Comparison of ENCODE assay signal across 8 cellular contexts in genomic region chr3:152243729-152244151, GRCh38. TPM values are rescaled to one million over a fixed set of nuclear protein-coding genes. Genes with fewer than 3 reads are reported as not detected.
A peak's percentile ranks its signal among the peaks of the same experiment; 100 is the strongest.
DNase-seq lines count a peak whose midpoint lies in the region; ATAC-seq and TF ChIP-seq lines count a peak whose summit lies in the region.
"Not testable (repeated sequence)": the region's sequence is repeated elsewhere in the genome, so short reads cannot be mapped to it uniquely, and the experiment has no call there.

No MANE protein-coding gene starts in this region.

- not testable (repeated sequence) for H2AK5ac ChIP-seq in H9 (ENCODE audit: insufficient read length, low read length)

- H3K27me3 Mint-ChIP-seq in H9 (ENCODE audit: low read depth); T-helper 17 cell; activated T-helper 1 cell treated with anti-CD3 and anti-CD28 coated beads, Interleukin-12 subunit alpha, Interleukin-12 subunit beta, Interleukin-2, Interleukin-4 antibody, amounts not matched to agents 30 ng/mL and 10 ng/mL and 1 ng/mL, durations not matched to agents 14 hours and 24 hours and 36 hours (ENCODE audit: insufficient read depth): not testable (repeated sequence)

- H3K4me3 ChIP-seq in BLaER1 treated with 17β-estradiol and CSF1 and Interleukin-3, amounts not matched to agents 10 nM and 100 nM = 0 out of 20 replicates have a peak overlapping the region, but pooled peaks of 1 of the 10 experiments have one; percentile 4
- H3K4me3 ChIP-seq in esophagus squamous epithelium = peak overlapping the region in 3 of 4 donors; percentile 8 to 37 (median 19)

- not testable (repeated sequence) for H2BK12ac ChIP-seq in H9 (ENCODE audit: insufficient read length, low read depth, low read length)

- intact Hi-C loops in activated T-helper 1 cell treated with anti-CD3 and anti-CD28 coated beads, Interleukin-12 subunit alpha, Interleukin-12 subunit beta, Interleukin-2, Interleukin-4 antibody, amounts not matched to agents 30 ng/mL and 10 ng/mL and 1 ng/mL, durations not matched to agents 14 hours and 24 hours and 36 hours (cut with micrococcal nuclease) = loop anchor here (1.0 to 5.0 kb wide), 8 partner anchors 15 to 171 kb away; partner anchors contain the start of gene MBNL1
- intact Hi-C loops in esophagus squamous epithelium (cut with DNase I) = not testable (repeated sequence)

- not testable (repeated sequence) for H3K9ac ChIP-seq in BLaER1 treated with 17β-estradiol and CSF1 and Interleukin-3, amounts not matched to agents 10 nM and 100 nM; H9 (ENCODE audit: extremely low read depth, insufficient read length, low read length)

- H3K79me1 ChIP-seq in H9 (ENCODE audit: insufficient read depth, low read depth, low read length, poor library complexity, severe bottlenecking) = not testable (repeated sequence)

- not testable (repeated sequence) for H4K8ac ChIP-seq in H9 (replicated peaks; ENCODE audit: insufficient read length, low read depth, low read length)

- not testable (repeated sequence) for H3K4ac ChIP-seq in H9 (ENCODE audit: low read depth, low read length)

- H3K14ac ChIP-seq in H9 (ENCODE audit: insufficient read depth, low read length) = not testable (repeated sequence)

- not testable (repeated sequence) for DNase-seq in H9; activated T-helper 1 cell treated with anti-CD3 and anti-CD28 coated beads, Interleukin-12 subunit alpha, Interleukin-12 subunit beta, Interleukin-2, Interleukin-4 antibody, amounts not matched to agents 30 ng/mL and 10 ng/mL and 1 ng/mL, durations not matched to agents 14 hours and 24 hours and 36 hours (ENCODE audit: low spot score); esophagus squamous epithelium (lab: John Stamatoyannopoulos, UW)
- peak in 1 of 3 donors; percentile 13 for DNase-seq in T-helper 17 cell
- DNase-seq in stimulated activated CD4-positive, alpha-beta T cell treated with anti-CD3 and anti-CD28 coated beads, Interleukin-2, amount 100 ng/mL, for 24 hours = peak; percentile 31 to 37

- not testable (repeated sequence) for TF ChIP-seq POLR2A in esophagus squamous epithelium (IDR thresholded peaks at IDR 0.05)

- not testable (repeated sequence) for H3T11ph ChIP-seq in H9 (ENCODE audit: low read length)

- not testable (repeated sequence) for H3K23me2 ChIP-seq in H9 (ENCODE audit: insufficient read length, low read depth, low read length, poor library complexity, severe bottlenecking)

- H4K5ac ChIP-seq in H9 (ENCODE audit: insufficient read length, low read depth, low read length) = not testable (repeated sequence)

- not testable (repeated sequence) for H3K9me3 Mint-ChIP-seq in H9; activated T-helper 1 cell treated with anti-CD3 and anti-CD28 coated beads, Interleukin-12 subunit alpha, Interleukin-12 subunit beta, Interleukin-2, Interleukin-4 antibody, amounts not matched to agents 30 ng/mL and 10 ng/mL and 1 ng/mL, durations not matched to agents 14 hours and 24 hours and 36 hours

- not testable (repeated sequence) for TF ChIP-seq CTCF in H9 (conservative IDR thresholded peaks at IDR 0.05); esophagus squamous epithelium (IDR thresholded peaks at IDR 0.05)

- no CpG with 5 or more reads among the region's 10 CpGs for WGBS in H9 (ENCODE audit: extremely low coverage, insufficient read length, low lambda C conversion rate)
- WGBS in esophagus squamous epithelium, 2 donors = 61 to 72% methylated on average over 10 of the region's 10 CpGs

- not testable (repeated sequence) for H3K27me3 ChIP-seq in BLaER1 treated with 17β-estradiol and CSF1 and Interleukin-3, amounts not matched to agents 10 nM and 100 nM; H9 (ENCODE audit: insufficient read depth, low read length); esophagus squamous epithelium

- H2BK20ac ChIP-seq in H9 (ENCODE audit: low read depth, low read length, poor library complexity, severe bottlenecking) = not testable (repeated sequence)

- not testable (repeated sequence) for H3K9me3 ChIP-seq in BLaER1 treated with 17β-estradiol and CSF1 and Interleukin-3, amounts not matched to agents 10 nM and 100 nM (replicated peaks in 1 of 11); H9 (ENCODE audit: control insufficient read depth, low read depth, low read length); T-helper 17 cell (ENCODE audit: control insufficient read depth, low read length, poor library complexity, severe bottlenecking); esophagus squamous epithelium

- H3K23ac ChIP-seq in H9 (ENCODE audit: insufficient read length, low read depth, low read length) = not testable (repeated sequence)

- not testable (repeated sequence) for H2BK120ac ChIP-seq in H9 (ENCODE audit: low read depth, low read length, poor library complexity, severe bottlenecking)

- not testable (repeated sequence) for H2AFZ ChIP-seq in H9 (ENCODE audit: low read length)

- H3K79me2 ChIP-seq in H9 (ENCODE audit: insufficient read depth, low read length) = not testable (repeated sequence)

- not testable (repeated sequence) for H3K36me3 Mint-ChIP-seq in H9 (ENCODE audit: insufficient read depth in 1 of 3, low read depth in 3 of 3); T-helper 17 cell (ENCODE audit: low read depth); activated T-helper 1 cell treated with anti-CD3 and anti-CD28 coated beads, Interleukin-12 subunit alpha, Interleukin-12 subunit beta, Interleukin-2, Interleukin-4 antibody, amounts not matched to agents 30 ng/mL and 10 ng/mL and 1 ng/mL, durations not matched to agents 14 hours and 24 hours and 36 hours (ENCODE audit: low read depth)

- H3K18ac ChIP-seq in H9 (ENCODE audit: insufficient read length, low read depth, low read length) = not testable (repeated sequence)

- H3K4me3 Mint-ChIP-seq in H9 = not testable (repeated sequence)
- H3K4me3 Mint-ChIP-seq in T-helper 17 cell = peak overlapping the region; percentile 95
- peak overlapping the region; percentile 96 for H3K4me3 Mint-ChIP-seq in activated T-helper 1 cell treated with anti-CD3 and anti-CD28 coated beads, Interleukin-12 subunit alpha, Interleukin-12 subunit beta, Interleukin-2, Interleukin-4 antibody, amounts not matched to agents 30 ng/mL and 10 ng/mL and 1 ng/mL, durations not matched to agents 14 hours and 24 hours and 36 hours

- ATAC-seq in GM18907 (IDR thresholded peaks at IDR 0.05; ENCODE audit: unreplicated experiment) (peak; percentile 15), HG03175 (IDR thresholded peaks at IDR 0.05; ENCODE audit: unreplicated experiment) (peak; percentile 18), T-helper 17 cell (peak; percentile 55)

- H3K36me3 ChIP-seq in BLaER1 treated with 17β-estradiol and CSF1 and Interleukin-3, amounts not matched to agents 10 nM and 100 nM; esophagus squamous epithelium: not testable (repeated sequence)

- H2BK15ac ChIP-seq in H9 (ENCODE audit: low read depth, low read length) = not testable (repeated sequence)

- H3K27ac Mint-ChIP-seq in H9 (peak overlapping the region in 2 of 3 experiments; percentile 63 to 74; a peak in 1 of 7 replicates), T-helper 17 cell (peak overlapping the region; percentile 98)
- H3K27ac Mint-ChIP-seq in activated T-helper 1 cell treated with anti-CD3 and anti-CD28 coated beads, Interleukin-12 subunit alpha, Interleukin-12 subunit beta, Interleukin-2, Interleukin-4 antibody, amounts not matched to agents 30 ng/mL and 10 ng/mL and 1 ng/mL, durations not matched to agents 14 hours and 24 hours and 36 hours = peak overlapping the region; percentile 96

- H4K91ac ChIP-seq in H9 (ENCODE audit: insufficient read length, low read depth, low read length) = not testable (repeated sequence)

- peak overlapping the region in 8 of 11 experiments; percentile 24 to 54 (median 43); a peak in 13 of 22 replicates for H3K27ac ChIP-seq in BLaER1 treated with 17β-estradiol and CSF1 and Interleukin-3, amounts not matched to agents 10 nM and 100 nM
- not testable (repeated sequence) for H3K27ac ChIP-seq in H9 (ENCODE audit: insufficient read length, low read depth, low read length)
- peak overlapping the region in 2 of 4 donors; percentile 48 to 50 for H3K27ac ChIP-seq in esophagus squamous epithelium

- H4K20me1 ChIP-seq in BLaER1 treated with 17β-estradiol and CSF1 and Interleukin-3, amounts not matched to agents 10 nM and 100 nM; H9 (ENCODE audit: control insufficient read depth, insufficient read depth, insufficient read length): not testable (repeated sequence)

- not testable (repeated sequence) for H3K56ac ChIP-seq in H9 (ENCODE audit: insufficient read length, low read depth, low read length)

- H2BK5ac ChIP-seq in H9 (ENCODE audit: insufficient read length, low read length) = not testable (repeated sequence)

- not testable (repeated sequence) for H3K4me1 Mint-ChIP-seq in H9
- H3K4me1 Mint-ChIP-seq in T-helper 17 cell = peaks cover 36% of the 10 kb centered on the region
- H3K4me1 Mint-ChIP-seq in activated T-helper 1 cell treated with anti-CD3 and anti-CD28 coated beads, Interleukin-12 subunit alpha, Interleukin-12 subunit beta, Interleukin-2, Interleukin-4 antibody, amounts not matched to agents 30 ng/mL and 10 ng/mL and 1 ng/mL, durations not matched to agents 14 hours and 24 hours and 36 hours (ENCODE audit: low read depth) = peaks cover 64% of the 10 kb centered on the region

- peak overlapping the region; percentile 52 to 76 (median 70) for H3K4me2 ChIP-seq in BLaER1 treated with 17β-estradiol and CSF1 and Interleukin-3, amounts not matched to agents 10 nM and 100 nM
- H3K4me2 ChIP-seq in H9 (ENCODE audit: insufficient read depth, insufficient read length, low read length) = not testable (repeated sequence)

- H3K4me1 ChIP-seq in BLaER1 treated with 17β-estradiol and CSF1 and Interleukin-3, amounts not matched to agents 10 nM and 100 nM = peaks cover 35 to 47% (median 41%) of the 10 kb centered on the region in 10 experiments
- H3K4me1 ChIP-seq in H9 (ENCODE audit: insufficient read depth, low read length) = not testable (repeated sequence)
- H3K4me1 ChIP-seq in esophagus squamous epithelium = peaks cover 0 to 10% (median 8%) of the 10 kb centered on the region in 3 donors

RNA-seq across cellular contexts. Expression of gene MBNL1, which starts 25.0 kb away (rescaled TPM):
- total RNA-seq in H9 (2021) (14.9 and 15.2 TPM in 2 replicates), T-helper 17 cell (100 to 1,000 TPM; 641 to 725 TPM), esophagus squamous epithelium (100 to 1,000 TPM in 3 of 4 donors, 10 to 100 TPM in 1; 94.0 to 318 (median 161) TPM)
- 295 and 308 TPM in 2 replicates for total RNA-seq in activated T-helper 1 cell treated with anti-CD3 and anti-CD28 coated beads, Interleukin-12 subunit alpha, Interleukin-12 subunit beta, Interleukin-2, Interleukin-4 antibody, amounts not matched to agents 30 ng/mL and 10 ng/mL and 1 ng/mL, durations not matched to agents 14 hours and 24 hours and 36 hours
